In the genomic region with DNA sequence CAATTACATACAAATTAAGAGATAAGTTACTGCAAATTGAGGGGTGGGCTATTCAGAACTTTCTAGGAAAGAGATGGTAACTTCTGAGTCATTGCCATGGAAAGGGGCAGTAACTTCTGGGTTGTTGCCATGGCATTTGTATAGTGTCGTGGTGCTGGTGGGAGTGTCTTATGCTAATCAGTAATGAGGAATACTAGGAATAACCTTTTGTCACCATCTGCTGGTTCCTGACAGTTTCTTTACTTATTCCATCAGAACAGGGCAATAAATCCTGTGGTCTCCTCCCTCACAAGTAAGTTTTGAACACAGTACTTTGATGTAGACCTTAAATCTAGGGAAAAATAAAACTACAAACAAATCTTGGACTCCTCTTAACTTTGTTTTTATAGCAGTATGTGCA, we compare ENCODE assay signal across 31 cellular contexts.
DNase-seq lines count a peak whose midpoint lies in the region; ATAC-seq and TF ChIP-seq lines count a peak whose summit lies in the region.
"Had no signal": no experiment of that assay in that cellular context is flagged by ENCODE, and none has a peak within 500 bp of the region (broad histone marks: within the 10 kb centered on the region; RNA-seq: fewer than 3 reads in every experiment).

No MANE protein-coding gene starts in this region.

- no TSS peak for BruUV-seq in A673 (replicated peaks; lab: Mats Ljungman, UMichigan)

- H3K36me3 Mint-ChIP-seq in CD4-positive, alpha-beta memory T cell: no peaks in the 10 kb centered on the region
- H3K36me3 Mint-ChIP-seq: natural killer cell treated with Interleukin-12 subunit alpha and Interleukin-12 subunit beta and Interleukin-15 and Interleukin-18, amount 100 ng/mL, for 72 hours; stimulated activated memory B cell treated with anti-CD40 and anti-IgM and Interleukin-4, amounts not matched to agents 10 μg/mL and 1 μg/mL and 100 μg/mL, for 72 hours had no signal

- no peaks in the 10 kb centered on the region for H3K27me3 Mint-ChIP-seq in CD4-positive, alpha-beta memory T cell
- H3K27me3 Mint-ChIP-seq: CD4-positive, alpha-beta T cell; stimulated activated memory B cell treated with anti-CD40 and anti-IgM and Interleukin-4, amounts not matched to agents 10 μg/mL and 1 μg/mL and 100 μg/mL, for 72 hours; T-helper 17 cell had no signal

- H3K4me3 Mint-ChIP-seq in CD4-positive, alpha-beta memory T cell: no peak overlapping the region
- H3K4me3 Mint-ChIP-seq: CD4-positive, alpha-beta T cell; natural killer cell treated with Interleukin-12 subunit alpha and Interleukin-12 subunit beta and Interleukin-15 and Interleukin-18, amount 100 ng/mL, for 72 hours; stimulated activated memory B cell treated with anti-CD40 and anti-IgM and Interleukin-4, amounts not matched to agents 10 μg/mL and 1 μg/mL and 100 μg/mL, for 72 hours; T-helper 17 cell had no signal

- H2AFZ ChIP-seq in OCI-LY3 (ENCODE audit: low read depth, low read length): no peak overlapping the region

- H3K4me3 ChIP-seq in A673 (ENCODE audit: low read depth, low read length, poor library complexity, severe bottlenecking) (no peak overlapping the region), OCI-LY3 (ENCODE audit: low read length) (no peak overlapping the region)
- no peak overlapping the region for H3K4me3 ChIP-seq in CD4-positive, alpha-beta memory T cell (ENCODE audit: low read length in 2 of 2)
- H3K4me3 ChIP-seq: esophagus squamous epithelium, GM12878, heart right ventricle, upper lobe of left lung had no signal

- peaks cover 0 to 7% (median under 1%) of the 10 kb centered on the region in 8 donors for H3K9me3 Mint-ChIP-seq in CD4-positive, alpha-beta memory T cell
- H3K9me3 Mint-ChIP-seq: CD4-positive, alpha-beta T cell had no signal

- H3K4me1 Mint-ChIP-seq in CD4-positive, alpha-beta memory T cell: no peaks in the 10 kb centered on the region
- H3K4me1 Mint-ChIP-seq: stimulated activated memory B cell treated with anti-CD40 and anti-IgM and Interleukin-4, amounts not matched to agents 10 μg/mL and 1 μg/mL and 100 μg/mL, for 72 hours; T-helper 17 cell had no signal

- H3K4me2 ChIP-seq in OCI-LY3 (ENCODE audit: low read length): no peak overlapping the region

- H3K9me3 ChIP-seq in A673 (ENCODE audit: low read depth, low read length, poor library complexity, severe bottlenecking) (no peaks in the 10 kb centered on the region), OCI-LY3 (ENCODE audit: insufficient read depth, low read length) (peaks cover 6% of the 10 kb centered on the region; the same call in 1 of the 2 replicates)
- no peaks in the 10 kb centered on the region for H3K9me3 ChIP-seq in CD4-positive, alpha-beta memory T cell (ENCODE audit: control insufficient read depth in 1 of 2, low read length in 2 of 2)
- H3K9me3 ChIP-seq: upper lobe of left lung had no signal

- H3K36me3 ChIP-seq in A673 (ENCODE audit: insufficient read depth, low read length, poor library complexity, severe bottlenecking) (no peaks in the 10 kb centered on the region), OCI-LY3 (replicated peaks; ENCODE audit: low read depth, low read length) (no peaks in the 10 kb centered on the region)
- no peaks in the 10 kb centered on the region for H3K36me3 ChIP-seq in CD4-positive, alpha-beta memory T cell (ENCODE audit: insufficient read depth, low read length)
- H3K36me3 ChIP-seq: esophagus squamous epithelium, heart right ventricle, upper lobe of left lung had no signal

- TF ChIP-seq CTCF in A673 (conservative IDR thresholded peaks at IDR 0.05; ENCODE audit: low read depth, low read length) (no peak), OCI-LY3 (IDR thresholded peaks at IDR 0.05; ENCODE audit: low read depth, low read length) (peak; percentile 11; the same call in 1 of the 2 replicates)

- DNase-seq in A673 (ENCODE audit: low spot score) (peak; percentile 9), KBM-7 (peak; percentile 74), kidney tubule cell (ENCODE audit: low spot score) (peak; percentile 3), AG08395 (ENCODE audit: low spot score) (no peak), midbrain (lab: John Stamatoyannopoulos, UW) (no peak)
- DNase-seq in CD4-positive, alpha-beta memory T cell: no peak
- DNase-seq: activated CD4-positive, alpha-beta T cell treated with anti-CD3 and anti-CD28 coated beads, Interleukin-2, amount 50 U/mL, for 48 hours; activated CD4-positive, CD25-positive, alpha-beta regulatory T cell treated with anti-CD3 and anti-CD28 coated beads, Interleukin-2, amount 50 U/mL, for 72 hours; activated gamma-delta T cell treated with Interleukin-2 at 50 U/mL for 16 hours; activated T-cell treated with anti-CD3 and anti-CD28 coated beads, Interleukin-2, amount 50 U/mL, for 48 hours; AML-193; CD4-positive, alpha-beta T cell; cerebellar nuclear complex; EL; esophagus squamous epithelium; foreskin melanocyte; heart right ventricle; Karpas-422; kidney; NCI-H1092 treated with DMSO at 0.1 percent for 48 hours; NCI-H187; NCI-H510A treated with DMSO at 0.1 percent for 48 hours; Right ventricle myocardium superior; T-helper 17 cell; upper lobe of left lung had no signal

- H3K79me2 ChIP-seq in OCI-LY3 (ENCODE audit: low read length): no peaks in the 10 kb centered on the region

- H3K9ac ChIP-seq in OCI-LY3 (ENCODE audit: low read length): no peak overlapping the region

- intact Hi-C loops in A673 (cut with micrococcal nuclease; ENCODE audit: unreplicated experiment): no loop called here
- intact Hi-C loops in CD4-positive, alpha-beta memory T cell (cut with micrococcal nuclease): no loop called here

- no peak for ATAC-seq in HG02885 (IDR thresholded peaks at IDR 0.05; ENCODE audit: poor library complexity, unreplicated experiment)
- ATAC-seq: GM12878; heart right ventricle; natural killer cell treated with Interleukin-12 subunit alpha and Interleukin-12 subunit beta and Interleukin-15 and Interleukin-18, amount 100 ng/mL, for 72 hours; Panc1; stimulated activated memory B cell treated with anti-CD40 and anti-IgM and Interleukin-4, amounts not matched to agents 10 μg/mL and 1 μg/mL and 100 μg/mL, for 72 hours; T-helper 17 cell had no signal

- no peak overlapping the region for H3K27ac Mint-ChIP-seq in CD4-positive, alpha-beta memory T cell
- H3K27ac Mint-ChIP-seq: CD4-positive, alpha-beta T cell; natural killer cell treated with Interleukin-12 subunit alpha and Interleukin-12 subunit beta and Interleukin-15 and Interleukin-18, amount 100 ng/mL, for 72 hours; stimulated activated memory B cell treated with anti-CD40 and anti-IgM and Interleukin-4, amounts not matched to agents 10 μg/mL and 1 μg/mL and 100 μg/mL, for 72 hours; T-helper 17 cell had no signal

- in situ Hi-C loops in KBM-7 (cut with MboI; ENCODE audit: low pct_unique_long_range_greater_than_20kb, low sequenced_read_pairs): no loop called here

- no peaks in the 10 kb centered on the region for H4K20me1 ChIP-seq in OCI-LY3 (ENCODE audit: insufficient read depth, low read length)

- POLR2A ChIA-PET in A673 (lab: Charles Lee; ENCODE audit: low non-redundant PET): no interaction called here
- POLR2A ChIA-PET in CD4-positive, alpha-beta memory T cell (lab: Charles Lee; ENCODE audit: partially characterized antibody): no interaction called here

- CTCF ChIA-PET in A673 (lab: Charles Lee): no interaction called here
- CTCF ChIA-PET in CD4-positive, alpha-beta memory T cell (lab: Charles Lee; ENCODE audit: partially characterized antibody): no interaction called here

- H3K4me1 ChIP-seq in A673 (ENCODE audit: insufficient read depth, low read length, poor library complexity, severe bottlenecking) (no peaks in the 10 kb centered on the region), OCI-LY3 (ENCODE audit: low read length) (peaks cover 3% of the 10 kb centered on the region; the same call in 1 of the 2 replicates)
- H3K4me1 ChIP-seq in CD4-positive, alpha-beta memory T cell (ENCODE audit: insufficient read depth, low read length): no peaks in the 10 kb centered on the region
- H3K4me1 ChIP-seq: esophagus squamous epithelium, heart right ventricle, upper lobe of left lung had no signal

- H3K27me3 ChIP-seq in A673 (replicated peaks; ENCODE audit: insufficient read depth, low read depth, low read length, poor library complexity): no peaks in the 10 kb centered on the region
- H3K27me3 ChIP-seq in OCI-LY3 (ENCODE audit: low read depth, low read length): no peaks in the 10 kb centered on the region
- H3K27me3 ChIP-seq in CD4-positive, alpha-beta memory T cell (ENCODE audit: insufficient read depth, low read length): no peaks in the 10 kb centered on the region
- H3K27me3 ChIP-seq: esophagus squamous epithelium, heart right ventricle, upper lobe of left lung had no signal

- no peak overlapping the region for H3K27ac ChIP-seq in A673 (ENCODE audit: low read depth, low read length, poor library complexity, severe bottlenecking)
- H3K27ac ChIP-seq in OCI-LY3 (ENCODE audit: low read length): no peak overlapping the region
- H3K27ac ChIP-seq in CD4-positive, alpha-beta memory T cell (ENCODE audit: low read depth, low read length): no peak overlapping the region
- H3K27ac ChIP-seq: esophagus squamous epithelium, heart right ventricle, upper lobe of left lung had no signal

Comparison
In these comparisons a context has a peak if more than half of its experiments do, and no peak if none do; other contexts are left out.
1. DNase-seq: peak in A673 (single experiment), KBM-7 (single experiment) and kidney tubule cell (single experiment); none in CD4-positive, alpha-beta memory T cell (0 of 5), AG08395 (single experiment) and midbrain (single experiment).